ENCODE assay signal across 29 cellular contexts in the genomic region with DNA sequence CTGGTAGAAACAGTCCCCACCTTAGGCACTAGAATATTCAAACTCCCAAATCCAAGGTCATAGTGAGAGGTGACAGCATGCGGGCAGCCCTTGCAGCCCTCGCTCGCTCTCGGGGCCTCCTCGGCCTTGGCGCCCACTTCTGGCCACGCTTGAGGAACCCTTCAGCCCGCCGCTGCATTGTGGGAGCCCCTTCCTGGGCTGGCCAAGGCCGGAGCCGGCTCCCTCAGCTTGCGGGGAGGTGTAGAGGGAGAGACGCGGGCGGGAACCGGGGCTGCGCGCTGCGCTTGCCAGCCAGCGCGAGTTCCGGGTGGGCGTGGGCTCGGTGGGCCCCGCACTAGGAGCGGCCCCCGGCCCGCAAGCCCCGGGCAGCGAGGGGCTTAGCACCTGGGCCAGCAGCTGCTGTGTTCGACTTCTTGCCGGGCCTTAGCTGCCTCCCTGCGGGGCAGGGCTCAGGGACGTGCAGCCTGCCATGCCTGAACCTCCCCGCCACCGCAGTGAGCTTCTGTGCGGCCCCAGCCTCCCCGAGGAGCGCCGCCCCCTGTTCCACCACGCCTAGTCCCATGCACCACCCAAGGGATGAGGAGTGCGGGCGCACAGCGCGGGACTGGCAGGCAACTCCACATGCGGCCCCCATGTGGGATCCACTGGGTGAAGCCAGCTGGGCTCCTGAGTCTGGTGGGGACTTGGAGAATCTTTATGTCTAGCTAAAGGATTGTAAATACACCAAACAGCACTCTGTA.
"Had no signal": no experiment of that assay in that cellular context is flagged by ENCODE, and none has a peak within 500 bp of the region (broad histone marks: within the 10 kb centered on the region; RNA-seq: fewer than 3 reads in every experiment).

No MANE protein-coding gene starts in this region.

- H3K27ac ChIP-seq: coronary artery, esophagus muscularis mucosa, foreskin keratinocyte, gastroesophageal sphincter, neural progenitor cell, prostate gland, right atrium auricular region, sigmoid colon, transverse colon, upper lobe of right lung, uterus had no signal

- H3K27ac Mint-ChIP-seq: memory B cell; naive thymus-derived CD4-positive, alpha-beta T cell; nephron; neural progenitor cell; stimulated activated memory B cell treated with anti-CD40 and anti-IgM and Interleukin-4, amounts not matched to agents 10 μg/mL and 1 μg/mL and 100 μg/mL, for 72 hours had no signal

- ATAC-seq: foreskin keratinocyte; gastroesophageal sphincter; left colon; left ventricle myocardium superior; naive thymus-derived CD4-positive, alpha-beta T cell; stimulated activated memory B cell treated with anti-CD40 and anti-IgM and Interleukin-4, amounts not matched to agents 10 μg/mL and 1 μg/mL and 100 μg/mL, for 72 hours; stimulated activated naive CD8-positive, alpha-beta T cell treated with anti-CD3 and anti-CD28 coated beads, Interleukin-15, Interleukin-2, amounts not matched to agents 100 U/mL and 50 U/mL, for 24 hours; upper lobe of right lung had no signal

- H2AFZ ChIP-seq: neural progenitor cell had no signal

- H3K36me3 Mint-ChIP-seq: immature natural killer cell; memory B cell; neural progenitor cell; stimulated activated memory B cell treated with anti-CD40 and anti-IgM and Interleukin-4, amounts not matched to agents 10 μg/mL and 1 μg/mL and 100 μg/mL, for 72 hours had no signal

- H3K9ac ChIP-seq: neural progenitor cell had no signal

- H3K4me3 ChIP-seq: coronary artery, esophagus muscularis mucosa, gastroesophageal sphincter, lung, neural progenitor cell, prostate gland, right atrium auricular region, sigmoid colon, transverse colon, upper lobe of right lung, uterus had no signal

- H3K9me3 Mint-ChIP-seq: immature natural killer cell; memory B cell; nephron; stimulated activated memory B cell treated with anti-CD40 and anti-IgM and Interleukin-4, amounts not matched to agents 10 μg/mL and 1 μg/mL and 100 μg/mL, for 72 hours had no signal

- H3K9me3 ChIP-seq: esophagus muscularis mucosa, gastroesophageal sphincter, prostate gland, right atrium auricular region, sigmoid colon, transverse colon, upper lobe of right lung, uterus had no signal

- DNase-seq: dermis blood vessel endothelial cell; effector memory CD4-positive, alpha-beta T cell; foreskin keratinocyte; hypothalamus; islet precursor cell; kidney glomerular epithelial cell; left colon; left ventricle myocardium superior; midbrain; naive thymus-derived CD4-positive, alpha-beta T cell; nucleus accumbens; sigmoid colon; stimulated activated CD4-positive, alpha-beta T cell treated with anti-CD3 and anti-CD28 coated beads, Interleukin-4, amount 100 ng/mL, for 4 hours; stimulated activated naive CD8-positive, alpha-beta T cell treated with anti-CD3 and anti-CD28 coated beads, Interleukin-15, Interleukin-2, amounts not matched to agents 100 U/mL and 50 U/mL, for 24 hours; substantia nigra; transverse colon; upper lobe of right lung; uterus had no signal

- H3K27me3 Mint-ChIP-seq: memory B cell; stimulated activated memory B cell treated with anti-CD40 and anti-IgM and Interleukin-4, amounts not matched to agents 10 μg/mL and 1 μg/mL and 100 μg/mL, for 72 hours had no signal

- H3K36me3 ChIP-seq: esophagus muscularis mucosa, gastroesophageal sphincter, neural progenitor cell, prostate gland, right atrium auricular region, sigmoid colon, transverse colon, upper lobe of right lung, uterus had no signal

- H3K27me3 ChIP-seq: esophagus muscularis mucosa, foreskin keratinocyte, gastroesophageal sphincter, neural progenitor cell, right atrium auricular region, sigmoid colon, transverse colon, upper lobe of right lung, uterus had no signal

- H3K4me3 Mint-ChIP-seq: memory B cell; naive thymus-derived CD4-positive, alpha-beta T cell; nephron; neural progenitor cell; stimulated activated memory B cell treated with anti-CD40 and anti-IgM and Interleukin-4, amounts not matched to agents 10 μg/mL and 1 μg/mL and 100 μg/mL, for 72 hours had no signal

- H3K4me1 ChIP-seq: foreskin keratinocyte, gastroesophageal sphincter, neural progenitor cell, prostate gland, right atrium auricular region, sigmoid colon, uterus had no signal

- H3K4me2 ChIP-seq: neural progenitor cell had no signal
